In genomic region chr1:119541389-119541788, GRCh38 we compare ENCODE assay signal across 24 cellular contexts. TPM values are rescaled to one million over a fixed set of nuclear protein-coding genes. Genes with fewer than 3 reads are reported as not detected.
"Had no signal": no experiment of that assay in that cellular context is flagged by ENCODE, and none has a peak within 500 bp of the region (broad histone marks: within the 10 kb centered on the region; RNA-seq: fewer than 3 reads in every experiment).

No MANE protein-coding gene starts in this region.

- H3K9me3 ChIP-seq: colonic mucosa, heart left ventricle, left lung, sigmoid colon, uterus had no signal

- H3K36me3 ChIP-seq: colonic mucosa, heart left ventricle, left lung, sigmoid colon, uterus had no signal

- H3K27ac Mint-ChIP-seq: naive B cell, type B pancreatic cell had no signal

- H3K27me3 ChIP-seq: colonic mucosa, heart left ventricle, left lung, sigmoid colon, uterus had no signal

- H3K9me3 Mint-ChIP-seq: nephron, type B pancreatic cell had no signal

- H3K4me3 ChIP-seq: colonic mucosa, heart left ventricle, left lung, lung, sigmoid colon, skin epidermis, uterus had no signal

- H3K4me1 ChIP-seq: colonic mucosa, heart left ventricle, left lung, sigmoid colon, uterus had no signal

- DNase-seq: colonic mucosa; dermis blood vessel endothelial cell; foreskin melanocyte; heart left ventricle; hypothalamus; left lung; mesendoderm; naive B cell; occipital lobe; posterior cingulate gyrus; sigmoid colon; stimulated activated CD4-positive, alpha-beta T cell treated with anti-CD3 and anti-CD28 coated beads, Interleukin-2, amount 100 ng/mL, for 24 hours; stimulated activated CD4-positive, alpha-beta T cell treated with anti-CD3 and anti-CD28 coated beads, Interleukin-4, amount 100 ng/mL, for 4 hours; stimulated activated naive CD4-positive, alpha-beta T cell; uterus had no signal

- H3K4me3 Mint-ChIP-seq: nephron, type B pancreatic cell had no signal

- H3K27me3 Mint-ChIP-seq: type B pancreatic cell had no signal

- FAIRE-seq: islet of Langerhans had no signal

- ATAC-seq: heart left ventricle, left lung had no signal

- H3K27ac ChIP-seq: colonic mucosa, heart left ventricle, left lung, sigmoid colon, skin epidermis, uterus had no signal

- H3K36me3 Mint-ChIP-seq: naive B cell, type B pancreatic cell had no signal

- H3K4me1 Mint-ChIP-seq: naive B cell, nephron had no signal

RNA-seq across cellular contexts. Expression of gene HSD3B1, which starts 34.4 kb away (rescaled TPM):
- total RNA-seq: cerebellum, dermis blood vessel endothelial cell, glomerular endothelial cell, heart left ventricle, left lung, lung, occipital lobe, pulmonary artery endothelial cell, sigmoid colon, uterus had no signal
- polyA plus RNA-seq: esophagus, heart left ventricle, lung had no signal
